In the genomic region with DNA sequence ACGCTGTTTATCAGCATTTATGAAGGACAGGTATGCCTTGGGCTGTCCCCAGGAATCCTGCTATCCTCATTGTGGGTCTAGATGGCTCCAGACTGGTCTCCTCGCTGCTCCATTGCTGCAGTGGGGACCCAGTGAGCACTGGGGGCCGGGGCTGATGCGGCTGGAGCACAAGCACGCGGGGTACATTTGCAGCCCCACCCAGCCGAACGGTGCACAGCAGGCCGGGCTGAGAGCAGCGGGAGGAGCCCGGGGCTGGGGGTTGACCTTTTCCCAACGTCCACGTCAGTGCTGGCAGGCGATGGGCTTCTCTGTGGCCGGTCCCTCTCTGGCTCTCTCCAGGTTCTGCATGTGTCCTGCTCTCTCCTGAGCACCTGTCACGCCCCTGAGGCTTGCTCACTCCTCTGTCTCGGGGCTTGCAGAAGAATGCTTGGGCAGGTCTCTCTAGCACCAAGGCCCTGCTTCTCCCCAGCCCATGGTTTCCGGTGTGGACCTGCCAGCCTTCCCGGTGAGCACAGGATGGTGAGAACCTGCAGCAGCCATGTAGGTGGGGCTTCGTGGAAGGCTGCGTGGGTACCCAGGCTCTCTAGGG, we compare ENCODE assay signal across 20 cellular contexts.
"Had no signal": no experiment of that assay in that cellular context is flagged by ENCODE, and none has a peak within 500 bp of the region (broad histone marks: within the 10 kb centered on the region; RNA-seq: fewer than 3 reads in every experiment).

No MANE protein-coding gene starts in this region.

- H3K27ac ChIP-seq: brain microvascular endothelial cell, coronary artery, gastrocnemius medialis, heart left ventricle, right lobe of liver, VCaP had no signal

- H3K36me3 ChIP-seq: brain microvascular endothelial cell, gastrocnemius medialis, heart left ventricle, right lobe of liver had no signal

- H3K9me3 Mint-ChIP-seq: mesothelial cell of epicardium had no signal

- H3K4me1 ChIP-seq: gastrocnemius medialis, heart left ventricle, right lobe of liver had no signal

- H3K9me3 ChIP-seq: gastrocnemius medialis, heart left ventricle, right lobe of liver had no signal

- H3K4me3 Mint-ChIP-seq: central memory CD8-positive, alpha-beta T cell; mesothelial cell of epicardium; stimulated activated memory B cell treated with anti-CD40 and anti-IgM and Interleukin-4, amounts not matched to agents 10 μg/mL and 1 μg/mL and 100 μg/mL, for 72 hours; T-helper 17 cell had no signal

- H3K36me3 Mint-ChIP-seq: mesothelial cell of epicardium; stimulated activated memory B cell treated with anti-CD40 and anti-IgM and Interleukin-4, amounts not matched to agents 10 μg/mL and 1 μg/mL and 100 μg/mL, for 72 hours had no signal

- ATAC-seq: gastrocnemius medialis; heart left ventricle; right lobe of liver; stimulated activated memory B cell treated with anti-CD40 and anti-IgM and Interleukin-4, amounts not matched to agents 10 μg/mL and 1 μg/mL and 100 μg/mL, for 72 hours; T-helper 17 cell had no signal

- H3K27me3 ChIP-seq: brain microvascular endothelial cell, right lobe of liver had no signal

- DNase-seq: activated CD4-positive, alpha-beta T cell treated with anti-CD3 and anti-CD28 coated beads for 1 hour; activated CD8-positive, alpha-beta memory T cell treated with anti-CD3 and anti-CD28 coated beads for 24 hours; activated CD8-positive, alpha-beta memory T cell treated with anti-CD3 and anti-CD28 coated beads, Interleukin-2, amount 50 U/mL, for 48 hours; activated effector memory CD4-positive, alpha-beta T cell treated with Interleukin-2 at 50 U/mL for 16 hours; activated naive CD4-positive, alpha-beta T cell treated with anti-CD3 and anti-CD28 coated beads, Interleukin-2, amount 50 U/mL, for 16 hours; activated T-cell treated with anti-CD3 and anti-CD28 coated beads, Interleukin-2, amount 50 U/mL, for 48 hours; brain microvascular endothelial cell; kidney glomerular epithelial cell; right lobe of liver; stimulated activated CD4-positive, alpha-beta T cell treated with anti-CD3 and anti-CD28 coated beads, Interleukin-4, amount 100 ng/mL, for 4 hours; T-helper 17 cell had no signal

- H3K4me3 ChIP-seq: coronary artery, gastrocnemius medialis, heart left ventricle, lung, right lobe of liver, smooth muscle cell had no signal

- H3K4me1 Mint-ChIP-seq: central memory CD8-positive, alpha-beta T cell; stimulated activated memory B cell treated with anti-CD40 and anti-IgM and Interleukin-4, amounts not matched to agents 10 μg/mL and 1 μg/mL and 100 μg/mL, for 72 hours had no signal

- H3K4me2 ChIP-seq: smooth muscle cell had no signal

- H3K27ac Mint-ChIP-seq: mesothelial cell of epicardium; stimulated activated memory B cell treated with anti-CD40 and anti-IgM and Interleukin-4, amounts not matched to agents 10 μg/mL and 1 μg/mL and 100 μg/mL, for 72 hours; T-helper 17 cell had no signal
